ENCODE assay signal across 1 cellular context in the genomic region with DNA sequence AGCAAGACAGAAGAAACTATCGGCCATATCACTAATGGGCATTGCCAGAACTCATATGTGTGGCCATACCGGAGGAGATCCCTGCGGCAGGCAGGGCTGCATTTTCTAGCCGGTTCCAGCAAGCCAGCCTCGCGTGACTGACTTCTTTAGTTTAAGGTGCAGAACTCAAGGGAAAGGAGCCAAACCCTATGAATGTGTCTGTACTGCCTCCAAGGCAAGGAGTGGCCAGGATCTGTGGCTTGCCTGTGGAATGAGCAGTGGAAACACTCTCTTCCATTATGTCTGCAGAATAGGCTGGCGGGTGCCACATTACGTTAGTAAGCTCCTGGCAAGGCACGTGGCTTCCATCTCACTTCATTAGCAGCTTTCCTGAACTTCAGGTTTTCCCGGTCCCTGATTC.
TF ChIP-seq lines count a peak whose summit lies in the region.

No MANE protein-coding gene starts in this region.

TF ChIP-seq in GM23338, 12 proteins besides CTCF, POLR2A, EP300 and RAD21 (continued from another document):
- TF ChIP-seq, protein P1, sequence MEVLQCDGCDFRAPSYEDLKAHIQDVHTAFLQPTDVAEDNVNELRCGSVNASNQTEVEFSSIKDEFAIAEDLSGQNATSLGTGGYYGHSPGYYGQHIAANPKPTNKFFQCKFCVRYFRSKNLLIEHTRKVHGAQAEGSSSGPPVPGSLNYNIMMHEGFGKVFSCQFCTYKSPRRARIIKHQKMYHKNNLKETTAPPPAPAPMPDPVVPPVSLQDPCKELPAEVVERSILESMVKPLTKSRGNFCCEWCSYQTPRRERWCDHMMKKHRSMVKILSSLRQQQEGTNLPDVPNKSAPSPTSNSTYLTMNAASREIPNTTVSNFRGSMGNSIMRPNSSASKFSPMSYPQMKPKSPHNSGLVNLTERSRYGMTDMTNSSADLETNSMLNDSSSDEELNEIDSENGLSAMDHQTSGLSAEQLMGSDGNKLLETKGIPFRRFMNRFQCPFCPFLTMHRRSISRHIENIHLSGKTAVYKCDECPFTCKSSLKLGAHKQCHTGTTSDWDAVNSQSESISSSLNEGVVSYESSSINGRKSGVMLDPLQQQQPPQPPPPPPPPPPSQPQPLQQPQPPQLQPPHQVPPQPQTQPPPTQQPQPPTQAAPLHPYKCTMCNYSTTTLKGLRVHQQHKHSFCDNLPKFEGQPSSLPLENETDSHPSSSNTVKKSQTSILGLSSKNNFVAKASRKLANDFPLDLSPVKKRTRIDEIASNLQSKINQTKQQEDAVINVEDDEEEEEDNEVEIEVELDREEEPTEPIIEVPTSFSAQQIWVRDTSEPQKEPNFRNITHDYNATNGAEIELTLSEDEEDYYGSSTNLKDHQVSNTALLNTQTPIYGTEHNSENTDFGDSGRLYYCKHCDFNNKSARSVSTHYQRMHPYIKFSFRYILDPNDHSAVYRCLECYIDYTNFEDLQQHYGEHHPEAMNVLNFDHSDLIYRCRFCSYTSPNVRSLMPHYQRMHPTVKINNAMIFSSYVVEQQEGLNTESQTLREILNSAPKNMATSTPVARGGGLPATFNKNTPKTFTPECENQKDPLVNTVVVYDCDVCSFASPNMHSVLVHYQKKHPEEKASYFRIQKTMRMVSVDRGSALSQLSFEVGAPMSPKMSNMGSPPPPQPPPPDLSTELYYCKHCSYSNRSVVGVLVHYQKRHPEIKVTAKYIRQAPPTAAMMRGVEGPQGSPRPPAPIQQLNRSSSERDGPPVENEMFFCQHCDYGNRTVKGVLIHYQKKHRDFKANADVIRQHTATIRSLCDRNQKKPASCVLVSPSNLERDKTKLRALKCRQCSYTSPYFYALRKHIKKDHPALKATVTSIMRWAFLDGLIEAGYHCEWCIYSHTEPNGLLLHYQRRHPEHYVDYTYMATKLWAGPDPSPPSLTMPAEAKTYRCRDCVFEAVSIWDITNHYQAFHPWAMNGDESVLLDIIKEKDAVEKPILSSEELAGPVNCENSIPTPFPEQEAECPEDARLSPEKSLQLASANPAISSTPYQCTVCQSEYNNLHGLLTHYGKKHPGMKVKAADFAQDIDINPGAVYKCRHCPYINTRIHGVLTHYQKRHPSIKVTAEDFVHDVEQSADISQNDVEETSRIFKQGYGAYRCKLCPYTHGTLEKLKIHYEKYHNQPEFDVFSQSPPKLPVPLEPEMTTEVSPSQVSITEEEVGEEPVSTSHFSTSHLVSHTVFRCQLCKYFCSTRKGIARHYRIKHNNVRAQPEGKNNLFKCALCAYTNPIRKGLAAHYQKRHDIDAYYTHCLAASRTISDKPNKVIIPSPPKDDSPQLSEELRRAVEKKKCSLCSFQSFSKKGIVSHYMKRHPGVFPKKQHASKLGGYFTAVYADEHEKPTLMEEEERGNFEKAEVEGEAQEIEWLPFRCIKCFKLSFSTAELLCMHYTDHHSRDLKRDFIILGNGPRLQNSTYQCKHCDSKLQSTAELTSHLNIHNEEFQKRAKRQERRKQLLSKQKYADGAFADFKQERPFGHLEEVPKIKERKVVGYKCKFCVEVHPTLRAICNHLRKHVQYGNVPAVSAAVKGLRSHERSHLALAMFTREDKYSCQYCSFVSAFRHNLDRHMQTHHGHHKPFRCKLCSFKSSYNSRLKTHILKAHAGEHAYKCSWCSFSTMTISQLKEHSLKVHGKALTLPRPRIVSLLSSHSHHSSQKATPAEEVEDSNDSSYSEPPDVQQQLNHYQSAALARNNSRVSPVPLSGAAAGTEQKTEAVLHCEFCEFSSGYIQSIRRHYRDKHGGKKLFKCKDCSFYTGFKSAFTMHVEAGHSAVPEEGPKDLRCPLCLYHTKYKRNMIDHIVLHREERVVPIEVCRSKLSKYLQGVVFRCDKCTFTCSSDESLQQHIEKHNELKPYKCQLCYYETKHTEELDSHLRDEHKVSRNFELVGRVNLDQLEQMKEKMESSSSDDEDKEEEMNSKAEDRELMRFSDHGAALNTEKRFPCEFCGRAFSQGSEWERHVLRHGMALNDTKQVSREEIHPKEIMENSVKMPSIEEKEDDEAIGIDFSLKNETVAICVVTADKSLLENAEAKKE (CRISPR knock-in tag; IDR thresholded peaks at IDR 0.05), result no peak
- no peak for TF ChIP-seq EZH2 (IDR thresholded peaks at IDR 0.05; ENCODE audit: low read depth, unreplicated experiment)
- no peak for TF ChIP-seq STAT1 (IDR thresholded peaks at IDR 0.05; ENCODE audit: unreplicated experiment)
- TF ChIP-seq NANOG (IDR thresholded peaks at IDR 0.05; ENCODE audit: borderline replicate concordance), result no peak
- TF ChIP-seq ZNF114 (CRISPR knock-in tag; IDR thresholded peaks at IDR 0.05), result no peak
- TF ChIP-seq, protein P2, sequence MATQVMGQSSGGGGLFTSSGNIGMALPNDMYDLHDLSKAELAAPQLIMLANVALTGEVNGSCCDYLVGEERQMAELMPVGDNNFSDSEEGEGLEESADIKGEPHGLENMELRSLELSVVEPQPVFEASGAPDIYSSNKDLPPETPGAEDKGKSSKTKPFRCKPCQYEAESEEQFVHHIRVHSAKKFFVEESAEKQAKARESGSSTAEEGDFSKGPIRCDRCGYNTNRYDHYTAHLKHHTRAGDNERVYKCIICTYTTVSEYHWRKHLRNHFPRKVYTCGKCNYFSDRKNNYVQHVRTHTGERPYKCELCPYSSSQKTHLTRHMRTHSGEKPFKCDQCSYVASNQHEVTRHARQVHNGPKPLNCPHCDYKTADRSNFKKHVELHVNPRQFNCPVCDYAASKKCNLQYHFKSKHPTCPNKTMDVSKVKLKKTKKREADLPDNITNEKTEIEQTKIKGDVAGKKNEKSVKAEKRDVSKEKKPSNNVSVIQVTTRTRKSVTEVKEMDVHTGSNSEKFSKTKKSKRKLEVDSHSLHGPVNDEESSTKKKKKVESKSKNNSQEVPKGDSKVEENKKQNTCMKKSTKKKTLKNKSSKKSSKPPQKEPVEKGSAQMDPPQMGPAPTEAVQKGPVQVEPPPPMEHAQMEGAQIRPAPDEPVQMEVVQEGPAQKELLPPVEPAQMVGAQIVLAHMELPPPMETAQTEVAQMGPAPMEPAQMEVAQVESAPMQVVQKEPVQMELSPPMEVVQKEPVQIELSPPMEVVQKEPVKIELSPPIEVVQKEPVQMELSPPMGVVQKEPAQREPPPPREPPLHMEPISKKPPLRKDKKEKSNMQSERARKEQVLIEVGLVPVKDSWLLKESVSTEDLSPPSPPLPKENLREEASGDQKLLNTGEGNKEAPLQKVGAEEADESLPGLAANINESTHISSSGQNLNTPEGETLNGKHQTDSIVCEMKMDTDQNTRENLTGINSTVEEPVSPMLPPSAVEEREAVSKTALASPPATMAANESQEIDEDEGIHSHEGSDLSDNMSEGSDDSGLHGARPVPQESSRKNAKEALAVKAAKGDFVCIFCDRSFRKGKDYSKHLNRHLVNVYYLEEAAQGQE (IDR thresholded peaks at IDR 0.05; ENCODE audit: unreplicated experiment), result no peak
- no peak for TF ChIP-seq CREB1 (CRISPR knock-in tag; IDR thresholded peaks at IDR 0.05; ENCODE audit: low read depth)
- no peak for TF ChIP-seq ZNF331 (CRISPR knock-in tag; IDR thresholded peaks at IDR 0.05; ENCODE audit: low read depth)
- no peak for TF ChIP-seq EZH2phosphoT487 (IDR thresholded peaks at IDR 0.05; ENCODE audit: unreplicated experiment)
- TF ChIP-seq JUNB (IDR thresholded peaks at IDR 0.05; ENCODE audit: unreplicated experiment), result no peak
